Comparison of ENCODE assay signal across 20 cellular contexts in genomic region chrX:68896581-68896980, GRCh38.
"Had no signal": no experiment of that assay in that cellular context is flagged by ENCODE, and none has a peak within 500 bp of the region (broad histone marks: within the 10 kb centered on the region; RNA-seq: fewer than 3 reads in every experiment).

No MANE protein-coding gene starts in this region.

- ATAC-seq: activated T-cell treated with anti-CD3 and anti-CD28 coated beads, Interleukin-2, amount 50 U/mL, for 4 hours had no signal

- DNase-seq: activated B cell treated with CpG ODN at 0.5 μM for 24 hours; activated CD4-positive, alpha-beta T cell treated with anti-CD3 and anti-CD28 coated beads for 1 hour; activated CD4-positive, alpha-beta T cell treated with anti-CD3 and anti-CD28 coated beads, Interleukin-2, amount 10 ng/mL, durations not matched to agents 24 days and 14 days; activated CD4-positive, alpha-beta T cell treated with anti-CD3 and anti-CD28 coated beads, Interleukin-2, amount 50 U/mL, for 48 hours; activated CD8-positive, alpha-beta memory T cell treated with anti-CD3 and anti-CD28 coated beads for 24 hours; activated gamma-delta T cell; activated naive CD4-positive, alpha-beta T cell treated with anti-CD3 and anti-CD28 coated beads for 36 hours; activated naive CD8-positive, alpha-beta T cell treated with anti-CD3 and anti-CD28 coated beads for 36 hours; activated T-cell treated with anti-CD3 and anti-CD28 coated beads, Interleukin-2, amount 50 U/mL, for 4 hours; Kasumi-1; KBM-7; NCI-H1105 treated with DMSO at 0.1 percent for 48 hours; NCI-H146; NCI-H187 treated with DMSO at 0.1 percent for 48 hours; NCI-H2081 treated with DMSO at 0.1 percent for 48 hours; NCI-H446; NCI-H524; Peyer's patch; SHP77 treated with DMSO at 0.1 percent for 48 hours had no signal

- H3K27me3 ChIP-seq: Peyer's patch had no signal

- H3K9me3 ChIP-seq: Peyer's patch had no signal

- H3K4me1 Mint-ChIP-seq: activated B cell treated with CpG ODN at 0.5 μM for 24 hours; activated CD4-positive, alpha-beta T cell treated with anti-CD3 and anti-CD28 coated beads, Interleukin-2, amount 10 ng/mL, durations not matched to agents 24 days and 14 days had no signal

- H3K4me3 ChIP-seq: Peyer's patch had no signal

- H3K36me3 Mint-ChIP-seq: activated naive CD8-positive, alpha-beta T cell treated with anti-CD3 and anti-CD28 coated beads for 36 hours had no signal

- H3K27me3 Mint-ChIP-seq: activated B cell treated with CpG ODN at 0.5 μM for 24 hours; activated CD4-positive, alpha-beta T cell treated with anti-CD3 and anti-CD28 coated beads, Interleukin-2, amount 10 ng/mL, durations not matched to agents 24 days and 14 days; activated naive CD8-positive, alpha-beta T cell treated with anti-CD3 and anti-CD28 coated beads for 36 hours had no signal

- H3K27ac Mint-ChIP-seq: activated B cell treated with CpG ODN at 0.5 μM for 24 hours; activated CD4-positive, alpha-beta T cell treated with anti-CD3 and anti-CD28 coated beads, Interleukin-2, amount 10 ng/mL, durations not matched to agents 24 days and 14 days; activated naive CD4-positive, alpha-beta T cell treated with anti-CD3 and anti-CD28 coated beads for 36 hours; activated naive CD8-positive, alpha-beta T cell treated with anti-CD3 and anti-CD28 coated beads for 36 hours; T-helper 1 cell treated with Interleukin-12 subunit alpha and Interleukin-12 subunit beta and Interleukin-4 antibody, amounts not matched to agents 30 μg/mL and 1 μg/mL, for 36 hours had no signal

- H3K4me3 Mint-ChIP-seq: activated B cell treated with CpG ODN at 0.5 μM for 24 hours; activated CD4-positive, alpha-beta T cell treated with anti-CD3 and anti-CD28 coated beads, Interleukin-2, amount 10 ng/mL, durations not matched to agents 24 days and 14 days; activated naive CD4-positive, alpha-beta T cell treated with anti-CD3 and anti-CD28 coated beads for 36 hours; activated naive CD8-positive, alpha-beta T cell treated with anti-CD3 and anti-CD28 coated beads for 36 hours; activated T-cell treated with anti-CD3 and anti-CD28 coated beads, Interleukin-2, amount 50 U/mL, for 4 hours; T-helper 1 cell treated with Interleukin-12 subunit alpha and Interleukin-12 subunit beta and Interleukin-4 antibody, amounts not matched to agents 30 μg/mL and 1 μg/mL, for 36 hours had no signal

- H3K9me3 Mint-ChIP-seq: activated B cell treated with CpG ODN at 0.5 μM for 24 hours; activated CD4-positive, alpha-beta T cell treated with anti-CD3 and anti-CD28 coated beads, Interleukin-2, amount 10 ng/mL, durations not matched to agents 24 days and 14 days; activated naive CD4-positive, alpha-beta T cell treated with anti-CD3 and anti-CD28 coated beads for 36 hours; activated naive CD8-positive, alpha-beta T cell treated with anti-CD3 and anti-CD28 coated beads for 36 hours; activated T-cell treated with anti-CD3 and anti-CD28 coated beads, Interleukin-2, amount 50 U/mL, for 4 hours; T-helper 1 cell treated with Interleukin-12 subunit alpha and Interleukin-12 subunit beta and Interleukin-4 antibody, amounts not matched to agents 30 μg/mL and 1 μg/mL, for 36 hours had no signal

- H3K36me3 ChIP-seq: Peyer's patch had no signal
